ENCODE assay signal across 30 cellular contexts in the genomic region with DNA sequence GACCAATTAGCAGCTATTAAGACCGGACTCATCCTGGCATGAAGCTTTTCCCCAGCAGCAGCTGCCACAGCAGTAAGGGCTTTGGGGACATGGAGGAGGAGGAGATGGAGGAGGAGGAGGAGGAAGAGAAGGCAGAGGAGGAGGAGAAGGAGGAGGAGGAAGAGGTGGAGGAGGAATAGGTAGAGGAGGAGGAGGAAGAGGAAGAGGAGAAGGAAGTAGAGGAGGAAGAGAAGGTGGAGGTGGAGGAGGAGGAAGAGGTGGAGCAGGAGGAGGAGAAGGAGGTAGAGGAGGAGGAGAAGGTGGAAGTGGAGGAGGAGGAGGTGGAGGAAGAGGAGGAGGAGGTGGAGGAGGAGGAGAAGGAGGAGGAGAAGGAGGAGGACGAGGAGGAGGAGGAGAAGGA. TPM values are rescaled to one million over a fixed set of nuclear protein-coding genes. Genes with fewer than 3 reads are reported as not detected.
"Had no signal": no experiment of that assay in that cellular context is flagged by ENCODE, and none has a peak within 500 bp of the region (broad histone marks: within the 10 kb centered on the region; RNA-seq: fewer than 3 reads in every experiment).

No MANE protein-coding gene starts in this region.

- H3K4me3 Mint-ChIP-seq: immature natural killer cell; mesothelial cell of epicardium; natural killer cell; nephron progenitor cell; neural progenitor cell; stimulated activated naive B cell treated with anti-CD40 and anti-IgM and Interleukin-4, amounts not matched to agents 10 μg/mL and 1 μg/mL and 100 μg/mL, for 72 hours had no signal

- H3K9me3 Mint-ChIP-seq: natural killer cell had no signal

- H3K36me3 Mint-ChIP-seq: immature natural killer cell; mesothelial cell of epicardium; naive B cell; natural killer cell; neural progenitor cell; stimulated activated naive B cell treated with anti-CD40 and anti-IgM and Interleukin-4, amounts not matched to agents 10 μg/mL and 1 μg/mL and 100 μg/mL, for 72 hours had no signal

- H3K4me1 Mint-ChIP-seq: immature natural killer cell; naive B cell; natural killer cell; stimulated activated naive B cell treated with anti-CD40 and anti-IgM and Interleukin-4, amounts not matched to agents 10 μg/mL and 1 μg/mL and 100 μg/mL, for 72 hours had no signal

- H3K4me2 ChIP-seq: neural progenitor cell, smooth muscle cell had no signal

- H3K36me3 ChIP-seq: left lung, neural progenitor cell, ovary, right atrium auricular region, right lobe of liver, stomach, thyroid gland, transverse colon, upper lobe of left lung, vagina had no signal

- DNase-seq: hypothalamus; immature natural killer cell; kidney; left colon; left lung; mesendoderm; naive B cell; natural killer cell; nephron progenitor cell; ovary; right lobe of liver; stimulated activated CD4-positive, alpha-beta T cell treated with anti-CD3 and anti-CD28 coated beads, Interleukin-1b, Interleukin-23, amount 100 ng/mL, for 48 hours; stimulated activated CD4-positive, alpha-beta T cell treated with anti-CD3 and anti-CD28 coated beads, Interleukin-2, amount 100 ng/mL, for 48 hours; stimulated activated CD4-positive, alpha-beta T cell treated with anti-CD3 and anti-CD28 coated beads, Interleukin-4, amount 100 ng/mL, for 4 hours; stimulated activated CD8-positive, alpha-beta memory T cell treated with anti-CD3 and anti-CD28 coated beads, Interleukin-4, amount 100 ng/mL, for 48 hours; stimulated activated naive B cell treated with anti-CD40 and anti-IgM and Interleukin-4, amounts not matched to agents 10 μg/mL and 1 μg/mL and 100 μg/mL, for 72 hours; stimulated activated naive CD8-positive, alpha-beta T cell treated with anti-CD3 and anti-CD28 coated beads, Interleukin-15, Interleukin-2, amounts not matched to agents 100 U/mL and 50 U/mL, for 24 hours; stomach; testis; thyroid gland; transverse colon; upper lobe of left lung had no signal

- FAIRE-seq: islet of Langerhans, kidney had no signal

- H3K4me1 ChIP-seq: right atrium auricular region, right lobe of liver, stomach, testis, transverse colon had no signal

- H3K27ac ChIP-seq: left lung, neural progenitor cell, ovary, right atrium auricular region, right lobe of liver, stomach, testis, thyroid gland, transverse colon, upper lobe of left lung, vagina had no signal

- ATAC-seq: left colon; left lung; natural killer cell; right lobe of liver; stimulated activated naive B cell treated with anti-CD40 and anti-IgM and Interleukin-4, amounts not matched to agents 10 μg/mL and 1 μg/mL and 100 μg/mL, for 72 hours; stimulated activated naive CD8-positive, alpha-beta T cell treated with anti-CD3 and anti-CD28 coated beads, Interleukin-15, Interleukin-2, amounts not matched to agents 100 U/mL and 50 U/mL, for 24 hours had no signal

- H3K9ac ChIP-seq: neural progenitor cell had no signal

- H3K4me3 ChIP-seq: left lung, lung, neural progenitor cell, ovary, right atrium auricular region, right lobe of liver, smooth muscle cell, stomach, testis, thyroid gland, transverse colon, upper lobe of left lung, vagina had no signal

- H3K27ac Mint-ChIP-seq: immature natural killer cell; mesothelial cell of epicardium; naive B cell; natural killer cell; nephron progenitor cell; neural progenitor cell; progenitor cell of endocrine pancreas; stimulated activated naive B cell treated with anti-CD40 and anti-IgM and Interleukin-4, amounts not matched to agents 10 μg/mL and 1 μg/mL and 100 μg/mL, for 72 hours had no signal

- H3K27me3 ChIP-seq: neural progenitor cell, ovary, right atrium auricular region, right lobe of liver, testis, thyroid gland, upper lobe of left lung, vagina had no signal

- H2AFZ ChIP-seq: neural progenitor cell had no signal

- H3K9me3 ChIP-seq: left lung, ovary, right atrium auricular region, right lobe of liver, stomach, testis, thyroid gland, transverse colon, upper lobe of left lung, vagina had no signal

RNA-seq across cellular contexts. Expression of gene IRX3, which starts 50.2 kb away (rescaled TPM):
- total RNA-seq: natural killer cell had no signal
- polyA plus RNA-seq: immature natural killer cell had no signal
